ENCODE assay signal across 23 cellular contexts in the genomic region with DNA sequence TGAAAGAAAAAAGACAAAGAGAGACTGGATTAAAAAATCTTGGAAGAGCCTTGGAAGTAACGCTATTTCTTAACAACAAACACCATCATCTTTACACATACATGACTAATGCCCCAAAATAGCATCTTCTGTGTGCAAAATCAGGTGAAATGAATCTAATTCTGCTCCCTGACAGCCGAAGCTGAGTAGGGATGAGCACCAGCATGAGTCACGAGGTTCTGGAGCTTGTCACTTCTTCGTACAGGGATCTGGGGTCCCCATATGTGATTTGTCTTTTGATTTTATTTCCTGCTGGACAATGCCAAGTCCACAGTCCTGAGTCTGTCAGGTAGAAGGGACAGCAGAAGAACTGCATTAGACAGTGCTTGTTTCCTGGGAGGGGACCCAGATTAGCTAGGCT. TPM values are rescaled to one million over a fixed set of nuclear protein-coding genes. Genes with fewer than 3 reads are reported as not detected.
"Had no signal": no experiment of that assay in that cellular context is flagged by ENCODE, and none has a peak within 500 bp of the region (broad histone marks: within the 10 kb centered on the region; RNA-seq: fewer than 3 reads in every experiment).

No MANE protein-coding gene starts in this region.

- H3K4me1 Mint-ChIP-seq: IgD-negative memory B cell had no signal

- H3K9me3 ChIP-seq: SJSA1 had no signal

- H3K4me3 Mint-ChIP-seq: IgD-negative memory B cell had no signal

- H3K9me3 Mint-ChIP-seq: IgD-negative memory B cell had no signal

- H3K36me3 ChIP-seq: SJSA1 had no signal

- DNase-seq: KBM-7, NCI-H1092 treated with DMSO at 0.1 percent for 48 hours, NCI-H1436, NCI-H187, NCI-H2029, NCI-H2081 treated with DMSO at 0.1 percent for 48 hours, NCI-H2171, NCI-H226, NCI-H446, NCI-H510A, NCI-H524 treated with DMSO at 0.1 percent for 48 hours, NCI-H69, NCI-H774, Right ventricle myocardium superior, RPMI8226, SIG-M5 had no signal

- FAIRE-seq: HTR-8/SVneo, RCC 7860 had no signal

- H3K4me3 ChIP-seq: SJSA1, SK-N-MC had no signal

- H3K27ac ChIP-seq: HL-60, SJSA1, SK-N-MC had no signal

- H3K27ac Mint-ChIP-seq: IgD-negative memory B cell had no signal

- H3K36me3 Mint-ChIP-seq: IgD-negative memory B cell had no signal

- H3K27me3 ChIP-seq: SJSA1 had no signal

RNA-seq across cellular contexts. Expression of a gene that starts 56.6 kb away (rescaled TPM):
- total RNA-seq: MCF 10A, SJSA1 had no signal
- polyA plus RNA-seq: IgD-negative memory B cell had no signal
